ENCODE assay signal across 19 cellular contexts in the genomic region with DNA sequence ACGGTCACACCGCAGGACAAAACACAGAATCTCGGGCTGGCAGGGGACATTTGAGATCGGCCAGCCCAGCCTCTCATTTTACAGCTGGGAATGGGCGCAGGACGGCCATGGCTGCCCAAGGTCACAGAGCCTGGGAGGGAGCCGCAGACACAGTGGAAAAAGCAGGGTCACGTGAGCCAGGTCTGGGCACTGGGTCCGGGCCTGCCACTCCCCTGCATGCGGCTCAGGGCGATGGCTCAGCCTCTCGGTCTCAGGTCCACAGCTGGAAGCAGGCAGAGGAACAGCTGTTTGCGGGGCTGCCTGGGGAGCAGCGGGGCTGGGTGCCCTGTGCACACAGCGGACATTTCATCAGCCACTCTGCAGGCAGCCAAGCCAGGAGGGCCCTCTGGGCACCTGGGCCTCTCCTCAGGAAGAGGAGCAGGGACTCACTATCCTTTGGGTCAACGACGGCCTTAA. TPM values are rescaled to one million over a fixed set of nuclear protein-coding genes. Genes with fewer than 3 reads are reported as not detected.
DNase-seq lines count a peak whose midpoint lies in the region; ATAC-seq and TF ChIP-seq lines count a peak whose summit lies in the region.
"Had no signal": no experiment of that assay in that cellular context is flagged by ENCODE, and none has a peak within 500 bp of the region (broad histone marks: within the 10 kb centered on the region; RNA-seq: fewer than 3 reads in every experiment).

No MANE protein-coding gene starts in this region.

- H3K4me3 ChIP-seq in esophagus squamous epithelium (no peak overlapping the region), rectal smooth muscle tissue (ENCODE audit: low read length) (no peak overlapping the region), uterus (no peak overlapping the region)

- H3K27me3 Mint-ChIP-seq in activated naive CD8-positive, alpha-beta T cell treated with anti-CD3 and anti-CD28 coated beads for 36 hours, result no peaks in the 10 kb centered on the region

- H3K36me3 ChIP-seq in esophagus squamous epithelium, result no peaks in the 10 kb centered on the region
- H3K36me3 ChIP-seq in rectal smooth muscle tissue (ENCODE audit: control insufficient read depth, insufficient read depth, low read length), result no peaks in the 10 kb centered on the region
- H3K36me3 ChIP-seq in uterus, result no peaks in the 10 kb centered on the region

- H3K9me3 ChIP-seq in esophagus squamous epithelium (no peaks in the 10 kb centered on the region), uterus (no peaks in the 10 kb centered on the region)

- no peak overlapping the region for H3K27ac Mint-ChIP-seq in activated naive CD8-positive, alpha-beta T cell treated with anti-CD3 and anti-CD28 coated beads for 36 hours
- H3K27ac Mint-ChIP-seq: activated naive CD4-positive, alpha-beta T cell treated with anti-CD3 and anti-CD28 coated beads, Interleukin-2, amount 50 U/mL, for 72 hours had no signal

- no peak for ATAC-seq in GM18519 (IDR thresholded peaks at IDR 0.05; ENCODE audit: low FRiP score, unreplicated experiment)
- ATAC-seq: activated naive CD4-positive, alpha-beta T cell treated with anti-CD3 and anti-CD28 coated beads, Interleukin-2, amount 50 U/mL, for 72 hours had no signal

- no peak overlapping the region for H3K9ac ChIP-seq in rectal smooth muscle tissue (ENCODE audit: low read length)

- H3K4me3 Mint-ChIP-seq in activated naive CD8-positive, alpha-beta T cell treated with anti-CD3 and anti-CD28 coated beads for 36 hours, result no peak overlapping the region

- H3K9me3 Mint-ChIP-seq in activated naive CD8-positive, alpha-beta T cell treated with anti-CD3 and anti-CD28 coated beads for 36 hours, result no peaks in the 10 kb centered on the region
- H3K9me3 Mint-ChIP-seq: activated naive CD4-positive, alpha-beta T cell treated with anti-CD3 and anti-CD28 coated beads, Interleukin-2, amount 50 U/mL, for 72 hours had no signal

- TF ChIP-seq CTCF in esophagus squamous epithelium (IDR thresholded peaks at IDR 0.05), result no peak
- TF ChIP-seq CTCF in uterus (IDR thresholded peaks at IDR 0.05), result no peak

- no peak for DNase-seq in esophagus squamous epithelium (lab: John Stamatoyannopoulos, UW)
- peak; percentile 58 for DNase-seq in left kidney (ENCODE audit: low read depth, low spot score)
- no peak for DNase-seq in uterus
- no peak for DNase-seq in activated naive CD8-positive, alpha-beta T cell treated with anti-CD3 and anti-CD28 coated beads for 36 hours
- DNase-seq in NCI-H82 treated with DMSO at 0.1 percent for 48 hours (lab: John Stamatoyannopoulos, UW; ENCODE audit: unreplicated experiment), result no peak
- no peak for DNase-seq in 8988T
- DNase-seq: activated CD4-positive, alpha-beta T cell treated with anti-CD3 and anti-CD28 coated beads for 48 hours; cerebellar nuclear complex; DMS79 treated with DMSO at 0.1 percent for 48 hours; Kasumi-1; NCI-H146; NCI-H446 treated with DMSO at 0.1 percent for 48 hours; occipital lobe; stimulated activated CD4-positive, alpha-beta T cell treated with anti-CD3 and anti-CD28 coated beads, Interleukin-15, amount 100 ng/mL, for 24 hours; T-helper 9 cell had no signal

- 66% methylated on average over 7 of the region's 17 CpGs; no CpG with 5 or more reads in 1 of the 2 donors for WGBS in esophagus squamous epithelium, 2 donors

- intact Hi-C loops in esophagus squamous epithelium (cut with DNase I), result no loop called here
- intact Hi-C loops in uterus (cut with DNase I; ENCODE audit: low total_unique reads), result loop anchor here (10.0 kb wide), 1 partner anchor 105 kb away; no protein-coding TSS in a partner anchor

- no peaks in the 10 kb centered on the region for H3K4me1 Mint-ChIP-seq in activated naive CD8-positive, alpha-beta T cell treated with anti-CD3 and anti-CD28 coated beads for 36 hours

- H3K27me3 ChIP-seq in esophagus squamous epithelium (no peaks in the 10 kb centered on the region), rectal smooth muscle tissue (ENCODE audit: control insufficient read depth, insufficient read depth, low read length) (no peaks in the 10 kb centered on the region), uterus (no peaks in the 10 kb centered on the region)

- H3K4me1 ChIP-seq in esophagus squamous epithelium, result peaks cover 0 to 10% (median 4%) of the 10 kb centered on the region in 3 donors
- peaks cover 2% of the 10 kb centered on the region for H3K4me1 ChIP-seq in rectal smooth muscle tissue (ENCODE audit: control insufficient read depth, insufficient read depth, low read length)
- no peaks in the 10 kb centered on the region for H3K4me1 ChIP-seq in uterus

- H3K27ac ChIP-seq in esophagus squamous epithelium, result peak overlapping the region; percentile 59 to 79 (median 74)
- H3K27ac ChIP-seq in rectal smooth muscle tissue (ENCODE audit: low read depth, low read length), result peak overlapping the region; percentile 55
- H3K27ac ChIP-seq in uterus, result peak overlapping the region; percentile 64 to 70
- H3K27ac ChIP-seq: C4-2B had no signal

- no peaks in the 10 kb centered on the region for H3K36me3 Mint-ChIP-seq in activated naive CD8-positive, alpha-beta T cell treated with anti-CD3 and anti-CD28 coated beads for 36 hours
- H3K36me3 Mint-ChIP-seq: activated naive CD4-positive, alpha-beta T cell treated with anti-CD3 and anti-CD28 coated beads, Interleukin-2, amount 50 U/mL, for 72 hours had no signal

- TF ChIP-seq POLR2A in esophagus squamous epithelium (IDR thresholded peaks at IDR 0.05), result no peak
- TF ChIP-seq POLR2A in uterus (IDR thresholded peaks at IDR 0.05), result no peak

RNA-seq across cellular contexts. Expression of a gene that starts 10.4 kb away (rescaled TPM):
- total RNA-seq in esophagus squamous epithelium (10 to 100 TPM in 2 of 4 donors, 1 to 10 TPM in 2; 7.7 to 18.5 (median 10.1) TPM), uterus (10 to 100 TPM in 2 of 4 donors, 1 to 10 TPM in 2; 1.8 to 24.8 (median 14.0) TPM)
- 1 to 10 TPM; 6.0 to 6.4 TPM for total RNA-seq in activated naive CD8-positive, alpha-beta T cell treated with anti-CD3 and anti-CD28 coated beads for 36 hours
